In genomic region chr12:54359762-54360351, GRCh38 we compare ENCODE assay signal across 8 cellular contexts. TPM values are rescaled to one million over a fixed set of nuclear protein-coding genes. Genes with fewer than 3 reads are reported as not detected.
DNase-seq lines count a peak whose midpoint lies in the region; TF ChIP-seq lines count a peak whose summit lies in the region.

No MANE protein-coding gene starts in this region.

- H3K9me3 ChIP-seq in BE2C (no peaks in the 10 kb centered on the region), KOPT-K1 (ENCODE audit: insufficient read depth, low read length, poor library complexity, severe bottlenecking) (no peaks in the 10 kb centered on the region), endocrine pancreas (ENCODE audit: control insufficient read depth, low read length) (no peaks in the 10 kb centered on the region), neural progenitor cell (ENCODE audit: low read depth) (no peaks in the 10 kb centered on the region)

- H3K4me3 ChIP-seq in BE2C (ENCODE audit: low read depth, low read length) (peak overlapping the region; percentile 59), endocrine pancreas (ENCODE audit: control insufficient read depth, insufficient read depth, low read length) (peak overlapping the region; percentile 15), neural progenitor cell (peak overlapping the region; percentile 35)

- DNase-seq in BE2C (no peak), neural progenitor cell (ENCODE audit: low spot score) (no peak), NCI-H1048 (lab: John Stamatoyannopoulos, UW) (no peak), NCI-H748 treated with DMSO at 0.1 percent for 48 hours (lab: John Stamatoyannopoulos, UW) (no peak), HT-29 (ENCODE audit: low spot score) (no peak)
- no peak for DNase-seq in activated T-cell treated with anti-CD3 and anti-CD28 coated beads, Interleukin-2, amount 50 U/mL, for 1 hour

- peaks cover 44% of the 10 kb centered on the region for H3F3A ChIP-seq in neural progenitor cell (ENCODE audit: low read depth)

- H3K4me3 Mint-ChIP-seq in neural progenitor cell, result no peak overlapping the region

- H3K36me3 ChIP-seq in BE2C (no peaks in the 10 kb centered on the region), KOPT-K1 (ENCODE audit: insufficient read depth, low read length) (no peaks in the 10 kb centered on the region), endocrine pancreas (ENCODE audit: control insufficient read depth, insufficient read depth, low read length) (no peaks in the 10 kb centered on the region), neural progenitor cell (no peaks in the 10 kb centered on the region)

- no peaks in the 10 kb centered on the region for H3K36me3 Mint-ChIP-seq in neural progenitor cell

- H2AFZ ChIP-seq in neural progenitor cell (replicated peaks), result no peak overlapping the region

- no peaks in the 10 kb centered on the region for H4K20me1 ChIP-seq in neural progenitor cell (ENCODE audit: low read depth)

- H3K4me1 ChIP-seq in BE2C (peaks cover 22% of the 10 kb centered on the region), endocrine pancreas (ENCODE audit: control insufficient read depth, insufficient read depth, low read length) (peaks cover 8% of the 10 kb centered on the region), neural progenitor cell (peaks cover 60% of the 10 kb centered on the region)

- H3K27me3 Mint-ChIP-seq in neural progenitor cell (ENCODE audit: insufficient read depth, low read depth), result peaks cover 4% of the 10 kb centered on the region

- H3K27ac Mint-ChIP-seq in neural progenitor cell, result no peak overlapping the region

- H3K79me2 ChIP-seq in neural progenitor cell (ENCODE audit: low read depth), result peaks cover 31% of the 10 kb centered on the region

- H3K27me3 ChIP-seq in BE2C (no peaks in the 10 kb centered on the region), endocrine pancreas (ENCODE audit: control insufficient read depth, insufficient read depth, low read length) (no peaks in the 10 kb centered on the region), neural progenitor cell (no peaks in the 10 kb centered on the region)

- H3K9me3 Mint-ChIP-seq in neural progenitor cell, result no peaks in the 10 kb centered on the region

- H3K9ac ChIP-seq in endocrine pancreas (ENCODE audit: control insufficient read depth, insufficient read depth, low read length), result peak overlapping the region; percentile 69
- peak overlapping the region; percentile 35 for H3K9ac ChIP-seq in neural progenitor cell

- peak overlapping the region; percentile 80 for H3K4me2 ChIP-seq in neural progenitor cell

- TF ChIP-seq CTCF in BE2C (IDR thresholded peaks at IDR 0.05; ENCODE audit: low read depth, low read length), result no peak
- TF ChIP-seq CTCF in neural progenitor cell (IDR thresholded peaks at IDR 0.05), result no peak

- H3K27ac ChIP-seq in KOPT-K1 (ENCODE audit: low read depth, low read length, poor library complexity, severe bottlenecking) (peak overlapping the region; percentile 85), neural progenitor cell (peak overlapping the region; percentile 93)

- H3K4me1 Mint-ChIP-seq in neural progenitor cell, result peaks cover 11% of the 10 kb centered on the region

RNA-seq across cellular contexts. Expression of gene GPR84, which starts 4.4 kb away (rescaled TPM):
- not detected for polyA plus RNA-seq in BE2C (2012; ENCODE audit: insufficient read depth, insufficient read length, low read depth)
- not detected in 2 replicates for total RNA-seq in neural progenitor cell (ENCODE audit: low replicate concordance)
- not detected in 2 replicates for total RNA-seq in HT-29 (2014; rRNA removed; shearing (Covaris generic))

RNA-seq across cellular contexts. Expression of gene ZNF385A, which starts 24.7 kb away (rescaled TPM):
- polyA plus RNA-seq in BE2C (2012; ENCODE audit: insufficient read depth, insufficient read length, low read depth), result 25.0 TPM
- total RNA-seq in neural progenitor cell (ENCODE audit: low replicate concordance), result 6.2 and 7.2 TPM in 2 replicates
- total RNA-seq in HT-29 (2014; rRNA removed; shearing (Covaris generic)), result 0.10 and 1.3 TPM in 2 replicates

RNA-seq across cellular contexts. Expression of gene COPZ1, which starts 34.9 kb away (rescaled TPM):
- polyA plus RNA-seq in BE2C (2012; ENCODE audit: insufficient read depth, insufficient read length, low read depth), result 156 TPM
- total RNA-seq in neural progenitor cell (ENCODE audit: low replicate concordance), result 197 and 219 TPM in 2 replicates
- 83.7 and 89.9 TPM in 2 replicates for total RNA-seq in HT-29 (2014; rRNA removed; shearing (Covaris generic))

RNA-seq across cellular contexts. Expression of gene NFE2, which starts 59.0 kb away (rescaled TPM):
- polyA plus RNA-seq in BE2C (2012; ENCODE audit: insufficient read depth, insufficient read length, low read depth), result 0.97 TPM
- 2.8 and 4.3 TPM in 2 replicates for total RNA-seq in neural progenitor cell (ENCODE audit: low replicate concordance)
- 0.20 TPM in 1 of 2 replicates, not detected in the other for total RNA-seq in HT-29 (2014; rRNA removed; shearing (Covaris generic))

RNA-seq across cellular contexts. Expression of gene ITGA5, which starts 59.2 kb away (rescaled TPM):
- 48.7 TPM for polyA plus RNA-seq in BE2C (2012; ENCODE audit: insufficient read depth, insufficient read length, low read depth)
- total RNA-seq in neural progenitor cell (ENCODE audit: low replicate concordance), result 37.7 and 70.8 TPM in 2 replicates
- not detected in 2 replicates for total RNA-seq in HT-29 (2014; rRNA removed; shearing (Covaris generic))
